13 cellular contexts compared by ENCODE assay signal in genomic region chr14:39492267-39492666, GRCh38.
A peak's percentile ranks its signal among the peaks of the same experiment; 100 is the strongest.
DNase-seq lines count a peak whose midpoint lies in the region; ATAC-seq, FAIRE-seq and TF ChIP-seq lines count a peak whose summit lies in the region.
"Had no signal": no experiment of that assay in that cellular context is flagged by ENCODE, and none has a peak within 500 bp of the region (broad histone marks: within the 10 kb centered on the region; RNA-seq: fewer than 3 reads in every experiment).

No MANE protein-coding gene starts in this region.

- FAIRE-seq in GM19239 (lab: Jason Lieb, UNC): peak; percentile 54
- FAIRE-seq: G401.6 had no signal

- no peak overlapping the region for H3K27ac ChIP-seq in RWPE1
- H3K27ac ChIP-seq in substantia nigra (ENCODE audit: low read depth, low read length, poor library complexity, severe bottlenecking): no peak overlapping the region
- H3K27ac ChIP-seq: coronary artery had no signal

- CTCF ChIA-PET in RWPE1 (lab: Yijun Ruan, JAX): no interaction called here

- POLR2A ChIA-PET in RWPE1 (lab: Yijun Ruan, JAX; ENCODE audit: low non-redundant PET): no interaction called here

- TF ChIP-seq CTCF in RWPE1 (conservative IDR thresholded peaks at IDR 0.05; ENCODE audit: low read depth): no peak
- no peak for TF ChIP-seq CTCF in fibroblast of pulmonary artery (IDR thresholded peaks at IDR 0.05; ENCODE audit: low read length, missing control alignments)

- ATAC-seq in left colon: no peak

- intact Hi-C loops in left colon (cut with DNase I, micrococcal nuclease): no loop called here

- H3K4me3 ChIP-seq in fibroblast of pulmonary artery (replicated peaks; ENCODE audit: low read depth, low read length): no peak overlapping the region
- H3K4me3 ChIP-seq: coronary artery had no signal

- no peak for DNase-seq in GM19239 (ENCODE audit: insufficient read length, low spot score)
- DNase-seq in RWPE1 (ENCODE audit: low spot score): peak; percentile 9
- DNase-seq in fibroblast of pulmonary artery (ENCODE audit: low read depth): peak; percentile 90
- DNase-seq in renal cortical epithelial cell (ENCODE audit: low read depth): peak; percentile 86
- DNase-seq in NCI-H1048 (lab: John Stamatoyannopoulos, UW): no peak
- DNase-seq in substantia nigra (lab: John Stamatoyannopoulos, UW): no peak
- no peak for DNase-seq in effector CD8-positive, alpha-beta T cell (lab: John Stamatoyannopoulos, UW)
- no peak for DNase-seq in left colon
- DNase-seq: activated T-cell treated with anti-CD3 and anti-CD28 coated beads, Interleukin-2, amount 50 U/mL, for 1 hour; KBM-7; NCI-H526 had no signal

Comparison
In these comparisons a context has a peak if more than half of its experiments do, and no peak if none do; other contexts are left out.
1. DNase-seq: peak in RWPE1 (single experiment), fibroblast of pulmonary artery (single experiment) and renal cortical epithelial cell (single experiment); none in GM19239 (single experiment), NCI-H1048 (single experiment), substantia nigra (0 of 49), effector CD8-positive, alpha-beta T cell (single experiment) and left colon (0 of 2).